Comparison of ENCODE assay signal across 27 cellular contexts in genomic region chr4:92641409-92641808, GRCh38.
"Had no signal": no experiment of that assay in that cellular context is flagged by ENCODE, and none has a peak within 500 bp of the region (broad histone marks: within the 10 kb centered on the region; RNA-seq: fewer than 3 reads in every experiment).

No MANE protein-coding gene starts in this region.

- FAIRE-seq: endometrium, endothelial cell of umbilical vein, frontal cortex had no signal

- DNase-seq: colonic mucosa; cortex of kidney; dermis blood vessel endothelial cell; dorsolateral prefrontal cortex; effector CD4-positive, alpha-beta T cell; effector CD8-positive, alpha-beta T cell; effector memory CD4-positive, alpha-beta T cell; effector memory CD8-positive, alpha-beta T cell; endodermal cell; erythroblast; esophagus squamous epithelium; foreskin fibroblast; foreskin keratinocyte; foreskin melanocyte; gastrocnemius medialis; glutamatergic neuron; head of caudate nucleus; heart left ventricle; heart right ventricle had no signal

- H3K27me3 ChIP-seq: colonic mucosa, dorsolateral prefrontal cortex, esophagus muscularis mucosa, esophagus squamous epithelium, foreskin keratinocyte, gastrocnemius medialis, gastroesophageal sphincter, heart left ventricle, heart right ventricle had no signal

- H3K9me3 ChIP-seq: colonic mucosa, esophagus muscularis mucosa, esophagus squamous epithelium, gastrocnemius medialis, gastroesophageal sphincter had no signal

- H3K27ac ChIP-seq: colonic mucosa, coronary artery, dorsolateral prefrontal cortex, epithelial cell of prostate, esophagus muscularis mucosa, esophagus squamous epithelium, foreskin keratinocyte, gastrocnemius medialis, gastroesophageal sphincter, heart left ventricle, heart right ventricle had no signal

- H3K4me1 ChIP-seq: colonic mucosa, esophagus muscularis mucosa, esophagus squamous epithelium, foreskin keratinocyte, gastrocnemius medialis, gastroesophageal sphincter, heart left ventricle, heart right ventricle had no signal

- H3K4me3 ChIP-seq: colonic mucosa, coronary artery, dorsolateral prefrontal cortex, esophagus muscularis mucosa, esophagus squamous epithelium, gastrocnemius medialis, gastroesophageal sphincter, heart left ventricle, heart right ventricle had no signal

- H3K36me3 ChIP-seq: colonic mucosa, esophagus muscularis mucosa, esophagus squamous epithelium, gastrocnemius medialis, gastroesophageal sphincter, heart left ventricle, heart right ventricle had no signal

- ATAC-seq: effector memory CD8-positive, alpha-beta T cell; esophagus mucosa; foreskin keratinocyte; gastrocnemius medialis; gastroesophageal sphincter; heart left ventricle; heart right ventricle had no signal
